8 cellular contexts compared by ENCODE assay signal in genomic region chr5:119411935-119412623, GRCh38. TPM values are rescaled to one million over a fixed set of nuclear protein-coding genes. Genes with fewer than 3 reads are reported as not detected.
DNase-seq lines count a peak whose midpoint lies in the region; ATAC-seq and TF ChIP-seq lines count a peak whose summit lies in the region.

No MANE protein-coding gene starts in this region.

- no peak for DNase-seq in BJ (ENCODE audit: low read depth)
- DNase-seq in NCI-H2227 (lab: John Stamatoyannopoulos, UW; ENCODE audit: unreplicated experiment) = peak; percentile 54
- peak; percentile 46 for DNase-seq in activated CD4-positive, CD25-positive, alpha-beta regulatory T cell treated with anti-CD3 and anti-CD28 coated beads, Interleukin-2, amount 50 U/mL, for 16 hours (ENCODE audit: low read depth, low spot score)
- DNase-seq in dermis microvascular lymphatic vessel endothelial cell (ENCODE audit: low read depth in 2 of 2) = peak; percentile 50 to 79
- peak; percentile 89 for DNase-seq in left kidney (ENCODE audit: low read depth, low spot score)
- peak; percentile 32 for DNase-seq in stimulated activated CD8-positive, alpha-beta memory T cell treated with anti-CD3 and anti-CD28 coated beads, Interleukin-15, amount 100 ng/mL, for 1 hour (ENCODE audit: low read depth)

- H3K27me3 ChIP-seq in BJ (ENCODE audit: control insufficient read depth, insufficient read depth, low read length) = 0 out of 2 replicates have a peak, but pooled peaks cover 1% of the 10 kb centered on the region

- no peaks in the 10 kb centered on the region for H3K36me3 ChIP-seq in BJ (ENCODE audit: control insufficient read depth, insufficient read depth, low read length)

- CTCF ChIA-PET in BJ (lab: Yijun Ruan, JAX) = interaction anchor here (0.6 to 5.6 kb wide), 70 partner anchors 9 to 628 kb away, joined by 3 to 77 read pairs (median 4); partner anchors contain the start of genes DMXL1, DTWD2 and TNFAIP8

- peak overlapping the region; percentile 38 for H3K4me3 ChIP-seq in BJ (ENCODE audit: low read depth, low read length)

- POLR2A ChIA-PET in BJ (lab: Charles Lee) = interaction anchor here (0.6 to 1.1 kb wide), 2 partner anchors 232 to 424 kb away, joined by 3 read pairs; partner anchors contain the start of gene DTWD2

- peak; percentile 81 for TF ChIP-seq CTCF in BJ (IDR thresholded peaks at IDR 0.05; ENCODE audit: insufficient read depth, low read depth, low read length)

- ATAC-seq in GM18868 (IDR thresholded peaks at IDR 0.05; ENCODE audit: unreplicated experiment) (peak; percentile 53), HG03175 (IDR thresholded peaks at IDR 0.05; ENCODE audit: unreplicated experiment) (peak; percentile 75)

RNA-seq across cellular contexts. Expression of gene HSD17B4, which starts 40.2 kb away (rescaled TPM):
- 77.2 and 107 TPM in 2 replicates for polyA plus RNA-seq in BJ (2011; rRNA removed)
- polyA minus RNA-seq in BJ (2011; rRNA and poly(A)+ RNA removed) = 69.1 and 70.9 TPM in 2 replicates
- total RNA-seq in dermis microvascular lymphatic vessel endothelial cell = 113 and 144 TPM in 2 replicates

RNA-seq across cellular contexts. Expression of gene TNFAIP8, which starts 56.3 kb away (rescaled TPM):
- polyA plus RNA-seq in BJ (2011; rRNA removed) = 11.3 and 17.0 TPM in 2 replicates
- 4.4 and 6.4 TPM in 2 replicates for polyA minus RNA-seq in BJ (2011; rRNA and poly(A)+ RNA removed)
- total RNA-seq in dermis microvascular lymphatic vessel endothelial cell = 8.2 and 8.5 TPM in 2 replicates
